1 cellular context compared by ENCODE assay signal in the genomic region with DNA sequence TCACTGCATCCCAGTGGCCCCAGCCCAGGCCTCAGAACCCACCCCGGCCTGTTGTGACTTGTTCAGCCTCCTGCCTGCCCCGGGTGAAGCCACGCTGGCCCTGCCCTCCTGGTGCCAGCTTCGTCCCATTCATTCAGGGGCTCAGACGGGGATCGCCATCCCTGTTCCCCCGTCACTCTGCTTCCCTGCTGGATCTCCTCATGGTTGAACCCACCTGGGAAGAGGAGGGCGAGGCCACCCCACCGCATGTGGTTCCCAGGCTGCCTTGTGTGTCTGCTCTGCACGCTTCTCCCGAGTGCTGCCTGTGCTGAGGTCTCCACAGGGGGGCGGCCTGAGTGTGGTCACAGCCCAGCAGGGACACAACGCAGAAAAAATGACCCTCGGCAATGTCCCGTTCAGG.
TF ChIP-seq lines count a peak whose summit lies in the region.

No MANE protein-coding gene starts in this region.

TF ChIP-seq in H1, 55 proteins besides CTCF, POLR2A, EP300 and RAD21:
- TF ChIP-seq, protein P1, sequence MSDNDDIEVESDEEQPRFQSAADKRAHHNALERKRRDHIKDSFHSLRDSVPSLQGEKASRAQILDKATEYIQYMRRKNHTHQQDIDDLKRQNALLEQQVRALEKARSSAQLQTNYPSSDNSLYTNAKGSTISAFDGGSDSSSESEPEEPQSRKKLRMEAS (IDR thresholded peaks at IDR 0.05) = no peak
- TF ChIP-seq PHF8 (conservative IDR thresholded peaks at IDR 0.05; ENCODE audit: low read depth, low read length) (no peak), TAF7 (optimal IDR thresholded peaks at IDR 0.05; ENCODE audit: borderline replicate concordance, low read depth, low read length) (no peak), ZNF274 (IDR thresholded peaks at IDR 0.05; ENCODE audit: borderline replicate concordance, extremely low read depth, low read length) (no peak), JUND (IDR thresholded peaks at IDR 0.05; ENCODE audit: low read length) (no peak)
- TF ChIP-seq, protein P2, sequence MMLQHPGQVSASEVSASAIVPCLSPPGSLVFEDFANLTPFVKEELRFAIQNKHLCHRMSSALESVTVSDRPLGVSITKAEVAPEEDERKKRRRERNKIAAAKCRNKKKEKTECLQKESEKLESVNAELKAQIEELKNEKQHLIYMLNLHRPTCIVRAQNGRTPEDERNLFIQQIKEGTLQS (IDR thresholded peaks at IDR 0.05; ENCODE audit: insufficient read depth, low read depth, low read length) = no peak
